3 cellular contexts compared by ENCODE assay signal in the genomic region with DNA sequence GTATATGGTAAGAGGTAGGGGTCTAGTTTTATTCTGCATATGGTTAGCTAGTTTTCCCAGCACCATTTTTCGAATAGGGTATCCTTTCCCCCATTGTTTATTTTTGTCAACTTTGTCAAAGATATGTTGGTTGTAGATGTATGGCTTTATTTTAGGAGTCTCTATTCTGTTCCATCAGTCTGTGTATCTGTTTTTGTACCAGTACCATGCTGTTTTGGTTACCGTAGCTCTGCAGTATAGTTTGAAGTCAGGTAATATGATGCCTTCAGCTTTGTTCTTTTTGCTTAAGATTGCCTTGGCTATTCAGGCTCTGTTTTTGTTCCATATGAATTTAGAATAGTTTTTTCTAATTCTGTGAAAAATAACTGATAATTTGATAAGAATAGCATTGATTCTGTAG.
TF ChIP-seq lines count a peak whose summit lies in the region.

No MANE protein-coding gene starts in this region.

TF ChIP-seq in A549, 52 proteins besides CTCF, POLR2A, EP300 and RAD21:
- TF ChIP-seq CHD2 (IDR thresholded peaks at IDR 0.05; ENCODE audit: low read length, partially characterized antibody) (no peak), KDM1A (IDR thresholded peaks at IDR 0.05; ENCODE audit: low read depth) (0 out of 2 replicates have a peak, but pooled peaks have one; percentile 66), ZSCAN20 (CRISPR knock-in tag; IDR thresholded peaks at IDR 0.05) (no peak), GATA3 (IDR thresholded peaks at IDR 0.05; ENCODE audit: borderline replicate concordance) (no peak), ESRRA (IDR thresholded peaks at IDR 0.05; ENCODE audit: borderline replicate concordance, low read length) (no peak), HDAC2 (IDR thresholded peaks at IDR 0.05) (peak; percentile 47; the same call in 1 of the 2 replicates), ELK1 (IDR thresholded peaks at IDR 0.05; ENCODE audit: low read depth, low read length) (no peak)

TF ChIP-seq in HCT116, 20 proteins besides CTCF, POLR2A, EP300 and RAD21:
- TF ChIP-seq CBX3 (IDR thresholded peaks at IDR 0.05; ENCODE audit: low read depth) = peak; percentile 68; the same call in 1 of the 2 replicates
- TF ChIP-seq, protein P1, sequence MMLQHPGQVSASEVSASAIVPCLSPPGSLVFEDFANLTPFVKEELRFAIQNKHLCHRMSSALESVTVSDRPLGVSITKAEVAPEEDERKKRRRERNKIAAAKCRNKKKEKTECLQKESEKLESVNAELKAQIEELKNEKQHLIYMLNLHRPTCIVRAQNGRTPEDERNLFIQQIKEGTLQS (IDR thresholded peaks at IDR 0.05) = no peak
TF ChIP-seq in HCT116: peak in this region for 1.

TF ChIP-seq in K562, 482 proteins besides CTCF, POLR2A, EP300 and RAD21:
- no peak for TF ChIP-seq ZNF717 (CRISPR knock-in tag; IDR thresholded peaks at IDR 0.05)
- no peak for TF ChIP-seq CREB1 (IDR thresholded peaks at IDR 0.05)
- no peak for TF ChIP-seq CREB1 (CRISPR knock-in tag; IDR thresholded peaks at IDR 0.05)
- TF ChIP-seq ADNP (tag; IDR thresholded peaks at IDR 0.05) = 0 out of 2 replicates have a peak, but pooled peaks have one; percentile 13
- no peak for TF ChIP-seq U2AF1 (optimal IDR thresholded peaks at IDR 0.05; ENCODE audit: low read depth, low read length)
- TF ChIP-seq, protein P2, sequence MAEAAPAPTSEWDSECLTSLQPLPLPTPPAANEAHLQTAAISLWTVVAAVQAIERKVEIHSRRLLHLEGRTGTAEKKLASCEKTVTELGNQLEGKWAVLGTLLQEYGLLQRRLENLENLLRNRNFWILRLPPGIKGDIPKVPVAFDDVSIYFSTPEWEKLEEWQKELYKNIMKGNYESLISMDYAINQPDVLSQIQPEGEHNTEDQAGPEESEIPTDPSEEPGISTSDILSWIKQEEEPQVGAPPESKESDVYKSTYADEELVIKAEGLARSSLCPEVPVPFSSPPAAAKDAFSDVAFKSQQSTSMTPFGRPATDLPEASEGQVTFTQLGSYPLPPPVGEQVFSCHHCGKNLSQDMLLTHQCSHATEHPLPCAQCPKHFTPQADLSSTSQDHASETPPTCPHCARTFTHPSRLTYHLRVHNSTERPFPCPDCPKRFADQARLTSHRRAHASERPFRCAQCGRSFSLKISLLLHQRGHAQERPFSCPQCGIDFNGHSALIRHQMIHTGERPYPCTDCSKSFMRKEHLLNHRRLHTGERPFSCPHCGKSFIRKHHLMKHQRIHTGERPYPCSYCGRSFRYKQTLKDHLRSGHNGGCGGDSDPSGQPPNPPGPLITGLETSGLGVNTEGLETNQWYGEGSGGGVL (CRISPR knock-in tag; IDR thresholded peaks at IDR 0.05) = no peak
- TF ChIP-seq, protein P3, sequence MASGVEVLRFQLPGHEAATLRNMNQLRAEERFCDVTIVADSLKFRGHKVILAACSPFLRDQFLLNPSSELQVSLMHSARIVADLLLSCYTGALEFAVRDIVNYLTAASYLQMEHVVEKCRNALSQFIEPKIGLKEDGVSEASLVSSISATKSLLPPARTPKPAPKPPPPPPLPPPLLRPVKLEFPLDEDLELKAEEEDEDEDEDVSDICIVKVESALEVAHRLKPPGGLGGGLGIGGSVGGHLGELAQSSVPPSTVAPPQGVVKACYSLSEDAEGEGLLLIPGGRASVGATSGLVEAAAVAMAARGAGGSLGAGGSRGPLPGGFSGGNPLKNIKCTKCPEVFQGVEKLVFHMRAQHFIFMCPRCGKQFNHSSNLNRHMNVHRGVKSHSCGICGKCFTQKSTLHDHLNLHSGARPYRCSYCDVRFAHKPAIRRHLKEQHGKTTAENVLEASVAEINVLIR (CRISPR knock-in tag; IDR thresholded peaks at IDR 0.05) = no peak
- TF ChIP-seq CHD1 (IDR thresholded peaks at IDR 0.05; ENCODE audit: low read length) = no peak
- no peak for TF ChIP-seq CAMTA2 (CRISPR knock-in tag; conservative IDR thresholded peaks at IDR 0.05)
- no peak for TF ChIP-seq NFRKB (IDR thresholded peaks at IDR 0.05; ENCODE audit: low read depth)
- no peak for TF ChIP-seq ZNF253 (CRISPR knock-in tag; conservative IDR thresholded peaks at IDR 0.05)
- TF ChIP-seq ZSCAN32 (CRISPR knock-in tag; IDR thresholded peaks at IDR 0.05) = no peak
- no peak for TF ChIP-seq RBM34 (IDR thresholded peaks at IDR 0.05; ENCODE audit: borderline replicate concordance, insufficient read depth, low read length)
- TF ChIP-seq NRF1 (conservative IDR thresholded peaks at IDR 0.05 in 1 of 2, IDR thresholded peaks at IDR 0.05 in 1 of 2) = no peak
- TF ChIP-seq CBX8 (IDR thresholded peaks at IDR 0.05; ENCODE audit: borderline replicate concordance, extremely low read depth, low read depth, low read length, poor library complexity, severe bottlenecking) = no peak
- TF ChIP-seq ELF2 (CRISPR knock-in tag; IDR thresholded peaks at IDR 0.05) = no peak
- no peak for TF ChIP-seq HEY1 (CRISPR knock-in tag; IDR thresholded peaks at IDR 0.05; ENCODE audit: borderline replicate concordance)
- peak; percentile 54; the same call in 1 of the 2 replicates for TF ChIP-seq BCOR (IDR thresholded peaks at IDR 0.05)
- TF ChIP-seq SMARCB1 (IDR thresholded peaks at IDR 0.05; ENCODE audit: insufficient read length, low read depth) = no peak
- no peak for TF ChIP-seq ZBTB43 (CRISPR knock-in tag; IDR thresholded peaks at IDR 0.05)
- TF ChIP-seq KDM2B (CRISPR knock-in tag; IDR thresholded peaks at IDR 0.05) = no peak
- peak; percentile 59 for TF ChIP-seq RBM25 (IDR thresholded peaks at IDR 0.05; ENCODE audit: low read depth, low read length, severe bottlenecking)
- TF ChIP-seq KDM1A (IDR thresholded peaks at IDR 0.05) = 0 out of 4 replicates have a peak, but pooled peaks of 1 of the 2 experiments have one; percentile 7
- TF ChIP-seq, protein P4, sequence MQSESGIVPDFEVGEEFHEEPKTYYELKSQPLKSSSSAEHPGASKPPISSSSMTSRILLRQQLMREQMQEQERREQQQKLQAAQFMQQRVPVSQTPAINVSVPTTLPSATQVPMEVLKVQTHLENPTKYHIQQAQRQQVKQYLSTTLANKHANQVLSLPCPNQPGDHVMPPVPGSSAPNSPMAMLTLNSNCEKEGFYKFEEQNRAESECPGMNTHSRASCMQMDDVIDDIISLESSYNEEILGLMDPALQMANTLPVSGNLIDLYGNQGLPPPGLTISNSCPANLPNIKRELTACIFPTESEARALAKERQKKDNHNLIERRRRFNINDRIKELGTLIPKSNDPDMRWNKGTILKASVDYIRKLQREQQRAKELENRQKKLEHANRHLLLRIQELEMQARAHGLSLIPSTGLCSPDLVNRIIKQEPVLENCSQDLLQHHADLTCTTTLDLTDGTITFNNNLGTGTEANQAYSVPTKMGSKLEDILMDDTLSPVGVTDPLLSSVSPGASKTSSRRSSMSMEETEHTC (IDR thresholded peaks at IDR 0.05) = no peak
TF ChIP-seq in K562: peak in this region for 4.
